ENCODE assay signal across 8 cellular contexts in genomic region chr19:43532962-43533545, GRCh38. TPM values are rescaled to one million over a fixed set of nuclear protein-coding genes. Genes with fewer than 3 reads are reported as not detected.
DNase-seq lines count a peak whose midpoint lies in the region; ATAC-seq, FAIRE-seq and TF ChIP-seq lines count a peak whose summit lies in the region.

Gene ZNF575, plus strand, starts transcription at chr19:43533188. Its CDS starts 1,235 bp downstream, at chr19:43534423.

- ATAC-seq in HG03457 (IDR thresholded peaks at IDR 0.05; ENCODE audit: unreplicated experiment) = peak; percentile 37

- POLR2A ChIA-PET in BJ (lab: Charles Lee) = interaction anchor here (0.6 kb wide), 1 partner anchor 29 kb away, joined by 4 read pairs; the partner anchor contains the start of gene PHLDB3

- FAIRE-seq in GM19239 (lab: Jason Lieb, UNC) = peak; percentile 98

- DNase-seq in BJ (ENCODE audit: low read depth) = peak; percentile 79
- DNase-seq in GM19239 (ENCODE audit: insufficient read length, low spot score) = peak; percentile 79
- DNase-seq in NCI-H526 treated with DMSO at 0.1 percent for 48 hours (lab: John Stamatoyannopoulos, UW) = peak; percentile 93
- peak; percentile 65 to 84 for DNase-seq in activated CD4-positive, alpha-beta T cell treated with anti-CD3 and anti-CD28 coated beads, Interleukin-2, amount 50 U/mL, for 24 hours (ENCODE audit: low read depth in 1 of 2, low spot score in 1 of 2)
- DNase-seq in dermis microvascular lymphatic vessel endothelial cell (ENCODE audit: low read depth in 2 of 2) = peak; percentile 90 to 92
- peak; percentile 83 to 97 for DNase-seq in lower leg skin (ENCODE audit: low spot score in 2 of 2)
- DNase-seq in stimulated activated CD4-positive, alpha-beta T cell treated with anti-CD3 and anti-CD28 coated beads, Interleukin-4, amount 100 ng/mL, for 4 hours = peak; percentile 85 to 89

- intact Hi-C loops in lower leg skin (cut with DNase I; ENCODE audit: low total_unique reads) = no loop called here

- TF ChIP-seq CTCF in BJ (IDR thresholded peaks at IDR 0.05; ENCODE audit: insufficient read depth, low read depth, low read length) (no peak), lower leg skin (IDR thresholded peaks at IDR 0.05) (no peak)

- CTCF ChIA-PET in BJ (lab: Yijun Ruan, JAX) = interaction anchor here (0.7 to 4.7 kb wide), 5 partner anchors 11 to 108 kb away, joined by 3 to 43 read pairs (median 5); partner anchors contain the start of genes IRGQ and ZNF576

- H3K36me3 ChIP-seq in BJ (ENCODE audit: control insufficient read depth, insufficient read depth, low read length) = no peaks in the 10 kb centered on the region

- no peak for TF ChIP-seq POLR2A in lower leg skin (IDR thresholded peaks at IDR 0.05)

- 0 to 1% methylated on average over 26 to 46 of the region's 47 CpGs for WGBS in lower leg skin, 2 donors

- H3K4me3 ChIP-seq in BJ (ENCODE audit: low read depth, low read length) (peak within 1 kb of the TSS; percentile 57), lower leg skin (ENCODE audit: low read depth, poor library complexity, severe bottlenecking) (peak within 1 kb of the TSS; percentile 60)

- H3K27me3 ChIP-seq in BJ (ENCODE audit: control insufficient read depth, insufficient read depth, low read length) = no peaks in the 10 kb centered on the region

RNA-seq across cellular contexts. Expression of gene ZNF575, which starts in this region (rescaled TPM):
- 0.09 and 0.33 TPM in 2 replicates for polyA plus RNA-seq in BJ (2011; rRNA removed)
- polyA minus RNA-seq in BJ (2011; rRNA and poly(A)+ RNA removed) = 0.72 TPM in 1 of 2 replicates, not detected in the other
- under 0.01 and 0.13 TPM in 2 replicates for total RNA-seq in dermis microvascular lymphatic vessel endothelial cell
- total RNA-seq in lower leg skin = under 1 TPM in 3 of 4 donors, not detected in 1; 0.42 to 0.94 (median 0.88) TPM

Comparison
In these comparisons a context has a peak if more than half of its experiments do, and no peak if none do; other contexts are left out.
1. Peak in every context shown above with its lines: DNase-seq, ATAC-seq and H3K4me3 ChIP-seq.
2. Peak in DNase-seq and H3K4me3 ChIP-seq in BJ; RNA of the gene not detected or under 1 TPM.
3. Peak in DNase-seq in dermis microvascular lymphatic vessel endothelial cell; RNA of the gene not detected or under 1 TPM.
4. Peak in DNase-seq and H3K4me3 ChIP-seq in lower leg skin; RNA of the gene not detected or under 1 TPM.